ENCODE assay signal across 8 cellular contexts in genomic region chr19:7652061-7652641, GRCh38. TPM values are rescaled to one million over a fixed set of nuclear protein-coding genes. Genes with fewer than 3 reads are reported as not detected.
DNase-seq lines count a peak whose midpoint lies in the region; ATAC-seq and TF ChIP-seq lines count a peak whose summit lies in the region.

No MANE protein-coding gene starts in this region.

- peak; percentile 78 for TF ChIP-seq RAD21 in neural cell (conservative IDR thresholded peaks at IDR 0.05)

- no peaks in the 10 kb centered on the region for H3K9me3 Mint-ChIP-seq in stimulated activated naive CD8-positive, alpha-beta T cell treated with anti-CD3 and anti-CD28 coated beads, Interleukin-15, amount 100 ng/mL, for 72 hours

- no peak overlapping the region for H3K9ac ChIP-seq in neural cell (ENCODE audit: low read length)

- H3K27me3 ChIP-seq in neural cell (ENCODE audit: insufficient read depth, low read depth, low read length): peaks cover 3% of the 10 kb centered on the region

- H3K27me3 Mint-ChIP-seq in stimulated activated naive CD8-positive, alpha-beta T cell treated with anti-CD3 and anti-CD28 coated beads, Interleukin-15, amount 100 ng/mL, for 72 hours: no peaks in the 10 kb centered on the region

- no peaks in the 10 kb centered on the region for H3F3A ChIP-seq in neural cell (ENCODE audit: insufficient read depth, low read length, poor library complexity, severe bottlenecking)

- no peak for TF ChIP-seq EP300 in neural cell (conservative IDR thresholded peaks at IDR 0.05; ENCODE audit: poor library complexity, severe bottlenecking)

- H3K9me3 ChIP-seq in neural cell (ENCODE audit: low read length): no peaks in the 10 kb centered on the region

- H3K27ac ChIP-seq in neural cell (ENCODE audit: low read length): no peak overlapping the region

- no peaks in the 10 kb centered on the region for H3K79me2 ChIP-seq in neural cell (replicated peaks; ENCODE audit: insufficient read depth, low read length)

- H3K4me2 ChIP-seq in neural cell (ENCODE audit: low read length): no peak overlapping the region

- no peaks in the 10 kb centered on the region for H3K9me2 ChIP-seq in neural cell (ENCODE audit: insufficient read depth, low read length)

- peak overlapping the region; percentile 35 for H3K4me3 ChIP-seq in LNCaP clone FGC (ENCODE audit: low read depth, low read length)
- peak overlapping the region; percentile 19 for H3K4me3 ChIP-seq in fibroblast of pulmonary artery (replicated peaks; ENCODE audit: low read depth, low read length)
- H3K4me3 ChIP-seq in neural cell (ENCODE audit: low read length): no peak overlapping the region

- no peaks in the 10 kb centered on the region for H4K20me1 ChIP-seq in neural cell (ENCODE audit: insufficient read depth)

- DNase-seq in EL: peak; percentile 56
- peak; percentile 86 for DNase-seq in LNCaP clone FGC (ENCODE audit: low read depth)
- peak; percentile 55 to 63 for DNase-seq in SHP77 (lab: John Stamatoyannopoulos, UW)
- peak; percentile 84 for DNase-seq in activated T-helper 9 cell treated with anti-CD3 and anti-CD28 coated beads, Interleukin-2, amount 50 U/mL, for 16 hours (ENCODE audit: low read depth)
- DNase-seq in fibroblast of pulmonary artery (ENCODE audit: low read depth): peak; percentile 71
- peak; percentile 83 to 87 for DNase-seq in stimulated activated naive CD8-positive, alpha-beta T cell treated with anti-CD3 and anti-CD28 coated beads, Interleukin-15, amount 100 ng/mL, for 72 hours

- H3K4me3 Mint-ChIP-seq in stimulated activated naive CD8-positive, alpha-beta T cell treated with anti-CD3 and anti-CD28 coated beads, Interleukin-15, amount 100 ng/mL, for 72 hours: peak overlapping the region; percentile 81 to 82

- peak; percentile 92 for ATAC-seq in stimulated activated naive CD8-positive, alpha-beta T cell treated with anti-CD3 and anti-CD28 coated beads, Interleukin-15, amount 100 ng/mL, for 72 hours
- no peak for ATAC-seq in HG03571 (IDR thresholded peaks at IDR 0.05; ENCODE audit: unreplicated experiment)

- no peaks in the 10 kb centered on the region for H3K36me3 ChIP-seq in neural cell (ENCODE audit: insufficient read depth, low read length)

- no peak overlapping the region for H2AFZ ChIP-seq in neural cell (ENCODE audit: low read depth, low read length)

- TF ChIP-seq CTCF in LNCaP clone FGC (IDR thresholded peaks at IDR 0.05; ENCODE audit: control insufficient read depth, extremely low read depth, insufficient read depth) (peak; percentile 75), fibroblast of pulmonary artery (IDR thresholded peaks at IDR 0.05; ENCODE audit: low read length, missing control alignments) (peak; percentile 96), neural cell (IDR thresholded peaks at IDR 0.05; ENCODE audit: poor library complexity, severe bottlenecking) (peak; percentile 91)

- peaks cover 34% of the 10 kb centered on the region for H3K4me1 Mint-ChIP-seq in stimulated activated naive CD8-positive, alpha-beta T cell treated with anti-CD3 and anti-CD28 coated beads, Interleukin-15, amount 100 ng/mL, for 72 hours

- peak overlapping the region; percentile 95 to 97 for H3K27ac Mint-ChIP-seq in stimulated activated naive CD8-positive, alpha-beta T cell treated with anti-CD3 and anti-CD28 coated beads, Interleukin-15, amount 100 ng/mL, for 72 hours

TF ChIP-seq in neural cell, 6 proteins besides CTCF, POLR2A, EP300 and RAD21:
- TF ChIP-seq MXI1 (conservative IDR thresholded peaks at IDR 0.05; ENCODE audit: poor library complexity, severe bottlenecking): no peak
- peak; percentile 92 for TF ChIP-seq SMC3 (conservative IDR thresholded peaks at IDR 0.05; ENCODE audit: poor library complexity)
TF ChIP-seq in neural cell: peak in this region for 1.

RNA-seq across cellular contexts. Expression of gene STXBP2, which starts 15.2 kb away (rescaled TPM):
- polyA plus RNA-seq in neural cell: 1.7 and 7.8 TPM in 2 replicates
- polyA minus RNA-seq in neural cell: 3.8 and 5.4 TPM in 2 replicates

RNA-seq across cellular contexts. Expression of gene RETN, which starts 16.7 kb away (rescaled TPM):
- not detected in 2 replicates for polyA plus RNA-seq in neural cell
- polyA minus RNA-seq in neural cell: not detected in 2 replicates

RNA-seq across cellular contexts. Expression of gene PCP2, which starts 18.6 kb away (rescaled TPM):
- not detected in 2 replicates for polyA plus RNA-seq in neural cell
- not detected in 2 replicates for polyA minus RNA-seq in neural cell

RNA-seq across cellular contexts. Expression of gene PET100, which starts 22.6 kb away (rescaled TPM):
- 84.6 and 105 TPM in 2 replicates for polyA plus RNA-seq in neural cell
- polyA minus RNA-seq in neural cell: 15.2 and 18.7 TPM in 2 replicates

RNA-seq across cellular contexts. Expression of gene XAB2, which starts 22.8 kb away (rescaled TPM):
- 19.6 and 20.8 TPM in 2 replicates for polyA plus RNA-seq in neural cell
- 21.9 and 26.1 TPM in 2 replicates for polyA minus RNA-seq in neural cell
